11 cellular contexts compared by ENCODE assay signal in the genomic region with DNA sequence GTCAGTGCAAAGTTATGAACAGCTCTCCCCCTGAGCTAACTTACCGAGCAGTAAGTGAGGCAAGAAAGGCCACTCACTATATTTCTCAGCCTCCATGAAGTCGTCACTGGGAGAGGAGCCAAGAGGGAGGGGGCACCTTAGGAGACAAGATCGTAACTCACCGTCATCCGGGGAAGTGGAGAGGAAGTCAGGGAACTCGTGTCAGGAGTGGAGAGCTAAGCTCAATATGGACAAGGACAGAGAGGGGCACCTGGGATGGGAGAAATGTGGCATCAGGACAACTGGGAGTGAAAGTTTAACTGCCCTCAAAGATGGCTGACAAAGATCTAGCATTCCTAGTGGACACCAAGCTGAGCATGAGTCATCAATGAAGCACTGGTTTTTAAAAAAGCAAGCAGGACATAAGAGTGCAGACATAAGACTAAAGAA. TPM values are rescaled to one million over a fixed set of nuclear protein-coding genes. Genes with fewer than 3 reads are reported as not detected.
DNase-seq lines count a peak whose midpoint lies in the region; ATAC-seq, FAIRE-seq and TF ChIP-seq lines count a peak whose summit lies in the region.
"Had no signal": no experiment of that assay in that cellular context is flagged by ENCODE, and none has a peak within 500 bp of the region (broad histone marks: within the 10 kb centered on the region; RNA-seq: fewer than 3 reads in every experiment).

No MANE protein-coding gene starts in this region.

- no peaks in the 10 kb centered on the region for H3K9me3 ChIP-seq in MG63
- H3K9me3 ChIP-seq: thoracic aorta had no signal

- no peak for TF ChIP-seq CTCF in natural killer cell (IDR thresholded peaks at IDR 0.05)

- peak; percentile 4 for FAIRE-seq in endometrium (lab: Jason Lieb, UNC)

- no peaks in the 10 kb centered on the region for H3K27me3 ChIP-seq in MG63
- H3K27me3 ChIP-seq in rectal smooth muscle tissue (ENCODE audit: control insufficient read depth, insufficient read depth, low read length) = no peaks in the 10 kb centered on the region

- H3K27me3 Mint-ChIP-seq in activated T-helper 2 cell treated with anti-CD3 and anti-CD28 coated beads, Interferon-gamma antibody, Interleukin-2, Interleukin-4, amounts not matched to agents 10 μg/mL and 5 μg/mL and 100 μg/mL, durations not matched to agents 14 hours and 24 hours and 36 hours (ENCODE audit: low read depth) = peaks cover 28% of the 10 kb centered on the region
- peaks cover 12 to 34% of the 10 kb centered on the region in 2 donors for H3K27me3 Mint-ChIP-seq in natural killer cell (ENCODE audit: low read depth in 2 of 2)

- peaks cover 11% of the 10 kb centered on the region for H3K4me1 ChIP-seq in rectal smooth muscle tissue (ENCODE audit: control insufficient read depth, insufficient read depth, low read length)

- ATAC-seq in GM18517 (IDR thresholded peaks at IDR 0.05; ENCODE audit: unreplicated experiment) = no peak
- ATAC-seq in natural killer cell = no peak

- H3K4me3 Mint-ChIP-seq in activated T-helper 2 cell treated with anti-CD3 and anti-CD28 coated beads, Interferon-gamma antibody, Interleukin-2, Interleukin-4, amounts not matched to agents 10 μg/mL and 5 μg/mL and 100 μg/mL, durations not matched to agents 14 hours and 24 hours and 36 hours (ENCODE audit: low read depth) = no peak overlapping the region
- no peak overlapping the region for H3K4me3 Mint-ChIP-seq in natural killer cell

- H3K9ac ChIP-seq in rectal smooth muscle tissue (ENCODE audit: low read length) = peak overlapping the region; percentile 27

- intact Hi-C loops in activated T-helper 2 cell treated with anti-CD3 and anti-CD28 coated beads, Interferon-gamma antibody, Interleukin-2, Interleukin-4, amounts not matched to agents 10 μg/mL and 5 μg/mL and 100 μg/mL, durations not matched to agents 14 hours and 24 hours and 36 hours (cut with micrococcal nuclease) = no loop called here
- intact Hi-C loops in natural killer cell (cut with micrococcal nuclease) = no loop called here

- H3K27ac Mint-ChIP-seq in activated T-helper 2 cell treated with anti-CD3 and anti-CD28 coated beads, Interferon-gamma antibody, Interleukin-2, Interleukin-4, amounts not matched to agents 10 μg/mL and 5 μg/mL and 100 μg/mL, durations not matched to agents 14 hours and 24 hours and 36 hours = no peak overlapping the region
- H3K27ac Mint-ChIP-seq in natural killer cell = no peak overlapping the region

- no peaks in the 10 kb centered on the region for H3K36me3 Mint-ChIP-seq in activated T-helper 2 cell treated with anti-CD3 and anti-CD28 coated beads, Interferon-gamma antibody, Interleukin-2, Interleukin-4, amounts not matched to agents 10 μg/mL and 5 μg/mL and 100 μg/mL, durations not matched to agents 14 hours and 24 hours and 36 hours (ENCODE audit: low read depth)
- no peaks in the 10 kb centered on the region for H3K36me3 Mint-ChIP-seq in natural killer cell

- H3K27ac ChIP-seq in rectal smooth muscle tissue (ENCODE audit: low read depth, low read length) = peak overlapping the region; percentile 75
- H3K27ac ChIP-seq: thoracic aorta had no signal

- DNase-seq in EL (peak; percentile 83), MG63 (peak; percentile 33), activated gamma-delta T cell (lab: John Stamatoyannopoulos, UW) (no peak), natural killer cell (no peak)
- DNase-seq in activated T-helper 2 cell treated with anti-CD3 and anti-CD28 coated beads, Interferon-gamma antibody, Interleukin-2, Interleukin-4, amounts not matched to agents 10 μg/mL and 5 μg/mL and 100 μg/mL, durations not matched to agents 14 hours and 24 hours and 36 hours (ENCODE audit: low spot score) = no peak
- DNase-seq: activated effector memory CD4-positive, alpha-beta T cell treated with Interleukin-2 at 50 U/mL for 16 hours; NCI-H1417 treated with DMSO at 0.1 percent for 48 hours had no signal

- H3K4me1 Mint-ChIP-seq in activated T-helper 2 cell treated with anti-CD3 and anti-CD28 coated beads, Interferon-gamma antibody, Interleukin-2, Interleukin-4, amounts not matched to agents 10 μg/mL and 5 μg/mL and 100 μg/mL, durations not matched to agents 14 hours and 24 hours and 36 hours (ENCODE audit: low read depth) = peaks cover 9% of the 10 kb centered on the region
- H3K4me1 Mint-ChIP-seq in natural killer cell = no peaks in the 10 kb centered on the region

- H3K4me3 ChIP-seq in MG63 = no peak overlapping the region
- no peak overlapping the region for H3K4me3 ChIP-seq in rectal smooth muscle tissue (ENCODE audit: low read length)
- H3K4me3 ChIP-seq: thoracic aorta had no signal

- H3K9me3 Mint-ChIP-seq in activated T-helper 2 cell treated with anti-CD3 and anti-CD28 coated beads, Interferon-gamma antibody, Interleukin-2, Interleukin-4, amounts not matched to agents 10 μg/mL and 5 μg/mL and 100 μg/mL, durations not matched to agents 14 hours and 24 hours and 36 hours = no peaks in the 10 kb centered on the region
- H3K9me3 Mint-ChIP-seq in natural killer cell = no peaks in the 10 kb centered on the region

- no peaks in the 10 kb centered on the region for H3K36me3 ChIP-seq in MG63
- H3K36me3 ChIP-seq in rectal smooth muscle tissue (ENCODE audit: control insufficient read depth, insufficient read depth, low read length) = no peaks in the 10 kb centered on the region
- H3K36me3 ChIP-seq: thoracic aorta had no signal

RNA-seq across cellular contexts. Expression of a gene that starts 37.1 kb away (rescaled TPM):
- total RNA-seq in MG63 (2014; rRNA removed; shearing (Covaris generic); ENCODE audit: low replicate concordance) = not detected in 2 replicates
- 0.21 TPM in 2 replicates for total RNA-seq in activated T-helper 2 cell treated with anti-CD3 and anti-CD28 coated beads, Interferon-gamma antibody, Interleukin-2, Interleukin-4, amounts not matched to agents 10 μg/mL and 5 μg/mL and 100 μg/mL, durations not matched to agents 14 hours and 24 hours and 36 hours
- 1 to 10 TPM; 2.6 to 3.5 (median 3.0) TPM for total RNA-seq in natural killer cell

Comparison
In these comparisons a context has a peak if more than half of its experiments do, and no peak if none do; other contexts are left out.
1. DNase-seq: peak in EL (single experiment) and MG63 (single experiment); none in activated gamma-delta T cell (single experiment), activated T-helper 2 cell treated with anti-CD3 and anti-CD28 coated beads, Interferon-gamma antibody, Interleukin-2, Interleukin-4, amounts not matched to agents 10 μg/mL and 5 μg/mL and 100 μg/mL, durations not matched to agents 14 hours and 24 hours and 36 hours (single experiment) and natural killer cell (single experiment).